ENCODE assay signal across 1 cellular context in the genomic region with DNA sequence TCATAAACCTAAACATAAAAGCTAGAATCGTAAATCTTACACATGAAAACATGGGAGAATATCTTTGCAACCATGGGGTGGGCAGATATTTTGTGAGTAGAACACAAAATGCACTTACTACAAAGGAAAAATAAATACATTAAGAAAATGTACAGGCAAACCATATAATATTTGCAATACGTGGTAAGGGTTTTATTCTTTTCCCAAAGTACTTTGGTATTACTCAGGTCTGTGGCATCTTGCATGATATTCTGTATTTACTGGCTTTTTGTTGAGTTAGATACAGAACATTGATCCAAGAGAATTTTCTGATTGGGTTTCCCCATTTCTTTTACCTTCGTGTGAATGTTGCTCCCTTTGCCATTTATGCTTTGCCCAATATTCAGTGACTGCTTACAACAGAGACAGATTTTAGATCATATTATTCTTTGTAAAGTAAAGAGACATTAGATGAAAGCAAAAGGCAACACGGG.
TF ChIP-seq lines count a peak whose summit lies in the region.

No MANE protein-coding gene starts in this region.

TF ChIP-seq in A549, 52 proteins besides CTCF, POLR2A, EP300 and RAD21 (continued from another document):
- peak; percentile 71; the same call in 1 of the 2 replicates for TF ChIP-seq FOSB (CRISPR knock-in tag; IDR thresholded peaks at IDR 0.05)
- TF ChIP-seq TP53 (CRISPR knock-in tag; IDR thresholded peaks at IDR 0.05): no peak
- no peak for TF ChIP-seq POLR2AphosphoS2 (conservative IDR thresholded peaks at IDR 0.05; ENCODE audit: low read length)
- peak; percentile 45; the same call in 1 of the 3 replicates for TF ChIP-seq BCL3 (IDR thresholded peaks at IDR 0.05)
- TF ChIP-seq CBX2 (IDR thresholded peaks at IDR 0.05; ENCODE audit: borderline replicate concordance, low read depth): no peak
